In the genomic region with DNA sequence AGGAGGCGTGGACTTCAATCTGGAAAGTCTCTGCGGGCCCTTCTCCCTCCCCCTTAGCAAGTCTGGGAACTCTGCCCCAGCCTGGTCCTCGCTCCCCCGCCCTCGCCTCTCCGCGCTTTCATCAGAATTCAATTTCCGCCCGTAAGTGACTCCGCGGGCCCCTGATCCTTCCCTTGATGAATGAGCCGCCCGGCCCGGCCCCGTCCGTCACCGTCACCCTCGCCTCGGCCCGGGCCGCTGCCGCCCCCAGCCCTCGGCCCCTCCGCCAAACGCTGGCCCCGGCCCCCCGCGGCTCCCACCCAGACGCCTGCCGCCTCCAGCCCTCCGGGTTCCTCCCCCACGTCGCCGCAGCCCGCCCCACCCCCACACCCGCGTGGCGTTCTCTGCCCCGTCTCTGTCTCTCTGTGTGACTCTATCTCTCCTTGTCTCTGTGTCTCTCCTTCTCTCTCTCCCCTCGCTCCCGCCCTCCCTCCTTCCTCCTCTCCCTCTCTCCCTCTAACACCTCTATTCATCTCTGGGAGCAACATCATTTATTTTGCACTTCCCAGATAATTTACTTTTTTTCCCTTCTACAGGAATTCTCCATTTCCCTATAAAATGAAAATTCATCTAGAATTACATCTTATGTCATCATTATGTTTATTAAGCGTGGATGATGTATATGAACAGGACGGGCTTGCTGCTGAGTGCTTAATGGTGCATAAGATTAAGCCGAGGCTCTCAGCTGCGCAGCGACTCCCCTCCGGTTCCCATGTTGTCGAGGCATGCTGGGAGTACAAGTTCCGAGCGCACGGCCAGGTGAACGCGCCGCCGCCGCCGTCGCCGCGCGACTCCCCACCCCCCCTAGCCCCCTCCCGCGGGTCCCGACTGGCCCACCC, we compare ENCODE assay signal across 8 cellular contexts.
DNase-seq lines count a peak whose midpoint lies in the region; ATAC-seq, FAIRE-seq and TF ChIP-seq lines count a peak whose summit lies in the region.

No MANE protein-coding gene starts in this region.

- no peaks in the 10 kb centered on the region for H3K4me1 ChIP-seq in skeletal muscle satellite cell (ENCODE audit: control insufficient read depth, insufficient read depth, low read length)

- no peaks in the 10 kb centered on the region for H3K9me3 ChIP-seq in skeletal muscle satellite cell (replicated peaks; ENCODE audit: low read length)

- H3K4me3 ChIP-seq in coronary artery (peak overlapping the region; percentile 58), skeletal muscle satellite cell (ENCODE audit: low read length) (no peak overlapping the region)

- in situ Hi-C loops in GM13976 (cut with MboI; ENCODE audit: low sequenced_read_pairs, unreplicated experiment) = no loop called here

- peaks cover 65% of the 10 kb centered on the region for H3K27me3 ChIP-seq in skeletal muscle satellite cell (ENCODE audit: control insufficient read depth, insufficient read depth, low read length)

- no peak for ATAC-seq in GM19328 (IDR thresholded peaks at IDR 0.05; ENCODE audit: unreplicated experiment)
- no peak for ATAC-seq in HG03196 (IDR thresholded peaks at IDR 0.05; ENCODE audit: unreplicated experiment)

- H3K9ac ChIP-seq in skeletal muscle satellite cell (ENCODE audit: low read depth, low read length) = no peak overlapping the region

- H3K4me2 ChIP-seq in skeletal muscle satellite cell (ENCODE audit: low read length) = peak overlapping the region; percentile 29

- no peak overlapping the region for H3K27ac ChIP-seq in coronary artery

- TF ChIP-seq CTCF in GM13976 (IDR thresholded peaks at IDR 0.05; ENCODE audit: borderline replicate concordance, control extremely low read depth, extremely low read depth, insufficient read depth, missing control alignments) = no peak
- no peak for TF ChIP-seq CTCF in coronary artery (IDR thresholded peaks at IDR 0.05)

- peak; percentile 53 for DNase-seq in GM13976 (ENCODE audit: low spot score)
- peak; percentile 30 for DNase-seq in SK-N-DZ (ENCODE audit: low spot score)
- no peak for DNase-seq in coronary artery (ENCODE audit: low spot score)
- DNase-seq in HTR-8/SVneo (ENCODE audit: insufficient read length, low spot score) = no peak
- no peak for DNase-seq in H4 (ENCODE audit: low spot score)

- no peak for FAIRE-seq in HTR-8/SVneo (lab: Jason Lieb, UNC)

- no peaks in the 10 kb centered on the region for H3K36me3 ChIP-seq in skeletal muscle satellite cell (ENCODE audit: insufficient read depth, low read length)

Comparison
In these comparisons a context has a peak if more than half of its experiments do, and no peak if none do; other contexts are left out.
1. DNase-seq: peak in GM13976 (single experiment) and SK-N-DZ (single experiment); none in coronary artery (single experiment), HTR-8/SVneo (single experiment) and H4 (single experiment).